Comparison of ENCODE assay signal across 21 cellular contexts in genomic region chr11:20980736-20981135, GRCh38.
DNase-seq lines count a peak whose midpoint lies in the region; ATAC-seq lines count a peak whose summit lies in the region.
"Had no signal": no experiment of that assay in that cellular context is flagged by ENCODE, and none has a peak within 500 bp of the region (broad histone marks: within the 10 kb centered on the region; RNA-seq: fewer than 3 reads in every experiment).

No MANE protein-coding gene starts in this region.

- ATAC-seq in GM18511 (IDR thresholded peaks at IDR 0.05; ENCODE audit: unreplicated experiment) (no peak), GM21528 (IDR thresholded peaks at IDR 0.05; ENCODE audit: low FRiP score, unreplicated experiment) (no peak)
- ATAC-seq: GM23338, HCT116 had no signal

- peak; percentile 14 for DNase-seq in RPMI7951 (ENCODE audit: low read depth)
- peak; percentile 73 for DNase-seq in astrocyte of the hippocampus (ENCODE audit: low read depth, low spot score)
- peak; percentile 52 for DNase-seq in kidney tubule cell (ENCODE audit: low spot score)
- DNase-seq in renal cortical epithelial cell (ENCODE audit: low read depth) = peak; percentile 65
- no peak for DNase-seq in germinal center (ENCODE audit: low spot score)
- DNase-seq in putamen (ENCODE audit: low spot score) = no peak
- DNase-seq: ACHN; BE2C; C1 segment of cervical spinal cord; Caco-2; CD4-positive, CD25-positive, alpha-beta regulatory T cell; CD8-positive, alpha-beta memory T cell; DMS153; DMS79; GDM1; H7; HFFc6 had no signal

Comparison
In these comparisons a context has a peak if more than half of its experiments do, and no peak if none do; other contexts are left out.
1. DNase-seq: peak in RPMI7951 (single experiment), astrocyte of the hippocampus (single experiment), kidney tubule cell (single experiment) and renal cortical epithelial cell (single experiment); none in germinal center (single experiment) and putamen (single experiment).